Comparison of ENCODE assay signal across 1 cellular context in the genomic region with DNA sequence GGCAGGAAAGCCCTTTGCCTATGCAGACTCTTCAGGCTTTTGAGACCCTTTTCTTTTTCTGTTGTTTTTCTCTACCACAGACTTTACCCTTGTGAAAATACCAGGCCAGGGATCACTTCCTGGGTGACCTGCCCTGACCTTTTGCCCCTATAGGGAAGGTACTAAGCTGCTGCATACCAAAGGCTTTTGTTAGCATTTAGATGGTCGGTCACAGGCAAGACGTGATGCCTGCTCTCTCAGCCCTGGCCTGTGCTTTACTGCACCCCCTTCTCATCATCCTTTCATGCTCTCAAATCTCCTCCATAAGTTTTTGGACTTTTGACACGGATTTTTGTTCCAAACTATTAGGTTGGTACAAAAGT.
TF ChIP-seq lines count a peak whose summit lies in the region.

No MANE protein-coding gene starts in this region.

TF ChIP-seq in SK-N-SH treated with all-trans-retinoic acid at 6 μM for 48 hours, 23 proteins besides CTCF, POLR2A, EP300 and RAD21 (continued from another document):
- TF ChIP-seq, protein P1, sequence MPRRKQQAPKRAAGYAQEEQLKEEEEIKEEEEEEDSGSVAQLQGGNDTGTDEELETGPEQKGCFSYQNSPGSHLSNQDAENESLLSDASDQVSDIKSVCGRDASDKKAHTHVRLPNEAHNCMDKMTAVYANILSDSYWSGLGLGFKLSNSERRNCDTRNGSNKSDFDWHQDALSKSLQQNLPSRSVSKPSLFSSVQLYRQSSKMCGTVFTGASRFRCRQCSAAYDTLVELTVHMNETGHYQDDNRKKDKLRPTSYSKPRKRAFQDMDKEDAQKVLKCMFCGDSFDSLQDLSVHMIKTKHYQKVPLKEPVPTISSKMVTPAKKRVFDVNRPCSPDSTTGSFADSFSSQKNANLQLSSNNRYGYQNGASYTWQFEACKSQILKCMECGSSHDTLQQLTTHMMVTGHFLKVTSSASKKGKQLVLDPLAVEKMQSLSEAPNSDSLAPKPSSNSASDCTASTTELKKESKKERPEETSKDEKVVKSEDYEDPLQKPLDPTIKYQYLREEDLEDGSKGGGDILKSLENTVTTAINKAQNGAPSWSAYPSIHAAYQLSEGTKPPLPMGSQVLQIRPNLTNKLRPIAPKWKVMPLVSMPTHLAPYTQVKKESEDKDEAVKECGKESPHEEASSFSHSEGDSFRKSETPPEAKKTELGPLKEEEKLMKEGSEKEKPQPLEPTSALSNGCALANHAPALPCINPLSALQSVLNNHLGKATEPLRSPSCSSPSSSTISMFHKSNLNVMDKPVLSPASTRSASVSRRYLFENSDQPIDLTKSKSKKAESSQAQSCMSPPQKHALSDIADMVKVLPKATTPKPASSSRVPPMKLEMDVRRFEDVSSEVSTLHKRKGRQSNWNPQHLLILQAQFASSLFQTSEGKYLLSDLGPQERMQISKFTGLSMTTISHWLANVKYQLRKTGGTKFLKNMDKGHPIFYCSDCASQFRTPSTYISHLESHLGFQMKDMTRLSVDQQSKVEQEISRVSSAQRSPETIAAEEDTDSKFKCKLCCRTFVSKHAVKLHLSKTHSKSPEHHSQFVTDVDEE (CRISPR knock-in tag; IDR thresholded peaks at IDR 0.05): no peak
- TF ChIP-seq OSR1 (CRISPR knock-in tag; IDR thresholded peaks at IDR 0.05) (no peak), TCF4 (CRISPR knock-in tag; IDR thresholded peaks at IDR 0.05; ENCODE audit: borderline replicate concordance) (no peak), ZC3H10 (CRISPR knock-in tag; IDR thresholded peaks at IDR 0.05) (no peak), ARNTL (CRISPR knock-in tag; IDR thresholded peaks at IDR 0.05; ENCODE audit: borderline replicate concordance, low read depth) (no peak), TOX (CRISPR knock-in tag; IDR thresholded peaks at IDR 0.05; ENCODE audit: borderline replicate concordance) (no peak), ZFP3 (CRISPR knock-in tag; IDR thresholded peaks at IDR 0.05) (no peak), GLIS3 (CRISPR knock-in tag; IDR thresholded peaks at IDR 0.05) (no peak), ZNF8 (CRISPR knock-in tag; IDR thresholded peaks at IDR 0.05) (no peak)
- TF ChIP-seq, protein P2, sequence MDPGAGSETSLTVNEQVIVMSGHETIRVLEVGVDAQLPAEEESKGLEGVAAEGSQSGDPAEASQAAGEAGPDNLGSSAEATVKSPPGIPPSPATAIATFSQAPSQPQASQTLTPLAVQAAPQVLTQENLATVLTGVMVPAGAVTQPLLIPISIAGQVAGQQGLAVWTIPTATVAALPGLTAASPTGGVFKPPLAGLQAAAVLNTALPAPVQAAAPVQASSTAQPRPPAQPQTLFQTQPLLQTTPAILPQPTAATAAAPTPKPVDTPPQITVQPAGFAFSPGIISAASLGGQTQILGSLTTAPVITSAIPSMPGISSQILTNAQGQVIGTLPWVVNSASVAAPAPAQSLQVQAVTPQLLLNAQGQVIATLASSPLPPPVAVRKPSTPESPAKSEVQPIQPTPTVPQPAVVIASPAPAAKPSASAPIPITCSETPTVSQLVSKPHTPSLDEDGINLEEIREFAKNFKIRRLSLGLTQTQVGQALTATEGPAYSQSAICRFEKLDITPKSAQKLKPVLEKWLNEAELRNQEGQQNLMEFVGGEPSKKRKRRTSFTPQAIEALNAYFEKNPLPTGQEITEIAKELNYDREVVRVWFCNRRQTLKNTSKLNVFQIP (CRISPR knock-in tag; IDR thresholded peaks at IDR 0.05; ENCODE audit: borderline replicate concordance, low read depth): no peak
